In the genomic region with DNA sequence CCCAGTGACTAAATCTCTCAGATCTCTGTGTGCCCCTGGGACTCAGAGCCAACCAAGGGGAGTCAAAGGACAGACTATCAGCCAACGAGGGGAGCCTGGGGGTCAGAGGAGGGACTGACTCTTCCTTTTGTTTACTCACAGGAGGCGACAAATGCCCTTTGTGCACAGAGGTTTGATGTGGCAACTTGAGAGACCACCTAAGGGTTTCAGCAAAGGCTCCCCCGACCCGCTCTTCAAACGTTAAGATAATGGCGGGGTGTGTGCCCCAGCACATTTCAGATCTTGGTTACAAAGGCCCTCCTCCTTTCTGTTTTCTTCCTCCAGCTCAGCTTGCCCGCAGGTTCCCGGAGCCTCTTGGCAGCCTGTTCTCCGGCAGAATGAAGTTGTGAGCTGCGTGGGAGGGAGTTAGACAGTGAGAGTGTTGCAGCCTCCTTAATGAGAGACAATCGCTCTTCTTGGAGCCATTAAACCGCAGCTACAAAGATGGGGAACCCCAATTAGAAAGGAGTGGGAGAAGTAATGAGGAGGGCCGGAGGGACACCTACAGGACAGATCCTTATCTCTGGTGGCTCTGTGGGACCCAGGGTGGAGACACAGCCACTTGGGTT, we compare ENCODE assay signal across 11 cellular contexts.
DNase-seq lines count a peak whose midpoint lies in the region; TF ChIP-seq lines count a peak whose summit lies in the region.
"Had no signal": no experiment of that assay in that cellular context is flagged by ENCODE, and none has a peak within 500 bp of the region (broad histone marks: within the 10 kb centered on the region; RNA-seq: fewer than 3 reads in every experiment).

No MANE protein-coding gene starts in this region.

- in situ Hi-C loops in KBM-7 (cut with MboI; ENCODE audit: low pct_unique_long_range_greater_than_20kb, low sequenced_read_pairs): no loop called here

- intact Hi-C loops in esophagus squamous epithelium (cut with DNase I): no loop called here

- DNase-seq in KBM-7: peak; percentile 54
- DNase-seq in esophagus squamous epithelium (lab: John Stamatoyannopoulos, UW): no peak
- DNase-seq in suprapubic skin (ENCODE audit: low spot score in 2 of 2): peak in 1 of 2 donors; percentile 63
- no peak for DNase-seq in NCI-H187 treated with DMSO at 0.1 percent for 48 hours (lab: John Stamatoyannopoulos, UW)
- no peak for DNase-seq in stimulated activated CD4-positive, alpha-beta T cell treated with anti-CD3 and anti-CD28 coated beads, Interleukin-15, amount 100 ng/mL, for 24 hours
- DNase-seq in stimulated activated CD4-positive, alpha-beta T cell treated with anti-CD3 and anti-CD28 coated beads, Interleukin-4, amount 100 ng/mL, for 4 hours: no peak
- DNase-seq in activated T-cell treated with anti-CD3 and anti-CD28 coated beads, Interleukin-2, amount 50 U/mL, for 1 hour: no peak
- DNase-seq: NCI-H446, trophoblast cell had no signal

- TF ChIP-seq CTCF in esophagus squamous epithelium (IDR thresholded peaks at IDR 0.05) (no peak), suprapubic skin (IDR thresholded peaks at IDR 0.05) (no peak)

- TF ChIP-seq EP300 in suprapubic skin (IDR thresholded peaks at IDR 0.05): no peak

- H3K9me3 ChIP-seq in esophagus squamous epithelium (no peaks in the 10 kb centered on the region), mesodermal cell (ENCODE audit: control insufficient read depth, low read length) (no peaks in the 10 kb centered on the region), suprapubic skin (no peaks in the 10 kb centered on the region)

- H3K36me3 ChIP-seq in esophagus squamous epithelium: no peaks in the 10 kb centered on the region
- H3K36me3 ChIP-seq in mesodermal cell (ENCODE audit: control insufficient read depth, insufficient read depth, low read length): no peaks in the 10 kb centered on the region
- no peaks in the 10 kb centered on the region for H3K36me3 ChIP-seq in suprapubic skin

- H3K27ac ChIP-seq in esophagus squamous epithelium (peak overlapping the region in 3 of 4 donors; percentile 30 to 62 (median 59)), mesodermal cell (ENCODE audit: low read depth, low read length, severe bottlenecking) (peak overlapping the region; percentile 62), suprapubic skin (peak overlapping the region; percentile 69)
- H3K27ac ChIP-seq: epithelial cell of prostate had no signal

- H3K4me3 ChIP-seq in esophagus squamous epithelium (no peak overlapping the region), mesodermal cell (ENCODE audit: extremely low read depth, insufficient read depth, low read length, poor library complexity, severe bottlenecking) (no peak overlapping the region), suprapubic skin (no peak overlapping the region)

- H3K4me1 ChIP-seq in esophagus squamous epithelium: peaks cover 0 to 26% (median 2%) of the 10 kb centered on the region in 3 donors
- H3K4me1 ChIP-seq in mesodermal cell (ENCODE audit: control insufficient read depth, insufficient read depth, low read length, poor library complexity, severe bottlenecking): no peaks in the 10 kb centered on the region
- H3K4me1 ChIP-seq in suprapubic skin: peaks cover 15% of the 10 kb centered on the region

- peaks cover 0 to 9% (median 0%) of the 10 kb centered on the region in 4 donors for H3K27me3 ChIP-seq in esophagus squamous epithelium
- H3K27me3 ChIP-seq in suprapubic skin: no peaks in the 10 kb centered on the region

- WGBS in esophagus squamous epithelium, 2 donors: 29 to 57% methylated on average over 3 to 11 of the region's 13 CpGs
- WGBS in mesodermal cell (ENCODE audit: insufficient coverage in 2 of 2), 2 experiments: 16 to 20% methylated on average over 10 of the region's 13 CpGs
- 38% methylated on average over 13 of the region's 13 CpGs for WGBS in suprapubic skin

- TF ChIP-seq POLR2A in esophagus squamous epithelium (IDR thresholded peaks at IDR 0.05): no peak
- TF ChIP-seq POLR2A in suprapubic skin (IDR thresholded peaks at IDR 0.05): no peak
